ENCODE assay signal across 16 cellular contexts in genomic region chr2:53312721-53313120, GRCh38.
A peak's percentile ranks its signal among the peaks of the same experiment; 100 is the strongest.
DNase-seq lines count a peak whose midpoint lies in the region; ATAC-seq, FAIRE-seq and TF ChIP-seq lines count a peak whose summit lies in the region.
"Had no signal": no experiment of that assay in that cellular context is flagged by ENCODE, and none has a peak within 500 bp of the region (broad histone marks: within the 10 kb centered on the region; RNA-seq: fewer than 3 reads in every experiment).

No MANE protein-coding gene starts in this region.

- TF ChIP-seq POLR2A in H54 (IDR thresholded peaks at IDR 0.05; ENCODE audit: low read depth, low read length) = no peak

- H3K36me3 ChIP-seq in right atrium auricular region (no peaks in the 10 kb centered on the region), brain microvascular endothelial cell (replicated peaks) (no peaks in the 10 kb centered on the region), left ventricle myocardium inferior (no peaks in the 10 kb centered on the region)

- no peak overlapping the region for H3K27ac Mint-ChIP-seq in activated naive CD8-positive, alpha-beta T cell treated with anti-CD3 and anti-CD28 coated beads for 36 hours
- H3K27ac Mint-ChIP-seq: CD14-positive monocyte had no signal

- H3K27me3 ChIP-seq in right atrium auricular region (no peaks in the 10 kb centered on the region), brain microvascular endothelial cell (replicated peaks) (no peaks in the 10 kb centered on the region), left ventricle myocardium inferior (ENCODE audit: low read depth) (no peaks in the 10 kb centered on the region)

- no peak for FAIRE-seq in H54 (lab: Jason Lieb, UNC)
- FAIRE-seq: A549 had no signal

- H3K27me3 Mint-ChIP-seq in activated naive CD8-positive, alpha-beta T cell treated with anti-CD3 and anti-CD28 coated beads for 36 hours = no peaks in the 10 kb centered on the region

- no peak overlapping the region for H3K4me3 ChIP-seq in right atrium auricular region
- H3K4me3 ChIP-seq in brain microvascular endothelial cell (ENCODE audit: low read depth, low read length) = no peak overlapping the region
- H3K4me3 ChIP-seq in left ventricle myocardium inferior = no peak overlapping the region
- H3K4me3 ChIP-seq: A549 had no signal

- peak; percentile 52 for ATAC-seq in Right ventricle myocardium superior (ENCODE audit: poor library complexity)
- ATAC-seq: A549 had no signal

- H3K4me1 ChIP-seq in right atrium auricular region = no peaks in the 10 kb centered on the region
- H3K4me1 ChIP-seq in left ventricle myocardium inferior = no peaks in the 10 kb centered on the region
- H3K4me1 ChIP-seq: A549 had no signal

- TF ChIP-seq CTCF in right atrium auricular region (IDR thresholded peaks at IDR 0.05) (no peak), brain microvascular endothelial cell (IDR thresholded peaks at IDR 0.05; ENCODE audit: low read depth, low read length, missing control alignments) (no peak), left ventricle myocardium inferior (IDR thresholded peaks at IDR 0.05; ENCODE audit: borderline replicate concordance) (no peak)

- H3K4me3 Mint-ChIP-seq in activated naive CD8-positive, alpha-beta T cell treated with anti-CD3 and anti-CD28 coated beads for 36 hours = no peak overlapping the region
- H3K4me3 Mint-ChIP-seq: CD14-positive monocyte, H9 had no signal

- intact Hi-C loops in Right ventricle myocardium superior (cut with DNase I) = no loop called here
- intact Hi-C loops in left ventricle myocardium inferior (cut with micrococcal nuclease) = no loop called here

- H3K27ac ChIP-seq in right atrium auricular region (no peak overlapping the region), brain microvascular endothelial cell (peak overlapping the region; percentile 20), left ventricle myocardium inferior (replicated peaks) (peak overlapping the region; percentile 20)
- H3K27ac ChIP-seq: A549 had no signal

- H3K9me3 ChIP-seq in right atrium auricular region = no peaks in the 10 kb centered on the region
- H3K9me3 ChIP-seq in left ventricle myocardium inferior (replicated peaks) = peaks cover 2% of the 10 kb centered on the region
- H3K9me3 ChIP-seq: A549 had no signal

- H3K9me3 Mint-ChIP-seq in activated naive CD8-positive, alpha-beta T cell treated with anti-CD3 and anti-CD28 coated beads for 36 hours = no peaks in the 10 kb centered on the region
- H3K9me3 Mint-ChIP-seq: H9 had no signal

- H3K4me1 Mint-ChIP-seq in activated naive CD8-positive, alpha-beta T cell treated with anti-CD3 and anti-CD28 coated beads for 36 hours = no peaks in the 10 kb centered on the region
- H3K4me1 Mint-ChIP-seq: CD14-positive monocyte had no signal

- in situ Hi-C loops in brain microvascular endothelial cell (cut with HindIII; ENCODE audit: low pct_ligation_motif_present, low sequenced_read_pairs) = no loop called here

- no peak for DNase-seq in Right ventricle myocardium superior
- DNase-seq in right atrium auricular region (ENCODE audit: low spot score) = no peak
- DNase-seq in brain microvascular endothelial cell = no peak
- no peak for DNase-seq in left ventricle myocardium inferior
- DNase-seq in GM03348 (ENCODE audit: low spot score) = no peak
- no peak for DNase-seq in H54 (ENCODE audit: insufficient read length, low spot score)
- DNase-seq in GM19238 (ENCODE audit: insufficient read length, low spot score) = no peak
- no peak for DNase-seq in activated naive CD8-positive, alpha-beta T cell treated with anti-CD3 and anti-CD28 coated beads for 36 hours
- DNase-seq: DND-41, GDM1, H9, NCI-H187 treated with DMSO at 0.1 percent for 48 hours, NCI-H446 treated with DMSO at 0.1 percent for 48 hours, NCI-H748 treated with DMSO at 0.1 percent for 48 hours had no signal

- H3K36me3 Mint-ChIP-seq in activated naive CD8-positive, alpha-beta T cell treated with anti-CD3 and anti-CD28 coated beads for 36 hours = no peaks in the 10 kb centered on the region
- H3K36me3 Mint-ChIP-seq: CD14-positive monocyte had no signal

Comparison
In these comparisons a context has a peak if more than half of its experiments do, and no peak if none do; other contexts are left out.
1. H3K27ac ChIP-seq: peak in brain microvascular endothelial cell (single experiment) and left ventricle myocardium inferior (single experiment); none in right atrium auricular region (0 of 2).